ENCODE assay signal across 1 cellular context in genomic region chr6:30881392-30881986, GRCh38.
TF ChIP-seq lines count a peak whose summit lies in the region.

No MANE protein-coding gene starts in this region.

TF ChIP-seq in K562, 482 proteins besides CTCF, POLR2A, EP300 and RAD21:
- no peak for TF ChIP-seq TAF1 (IDR thresholded peaks at IDR 0.05; ENCODE audit: control insufficient read depth, extremely low read depth, insufficient read depth, low read length, severe bottlenecking)
- TF ChIP-seq TRIM24 (IDR thresholded peaks at IDR 0.05), result 0 out of 4 replicates have a peak, but pooled peaks of 1 of the 2 experiments have one; percentile 8
- peak; percentile 65; the same call in 1 of the 2 replicates for TF ChIP-seq ELF4 (CRISPR knock-in tag; IDR thresholded peaks at IDR 0.05)
- peak; percentile 20; the same call in 1 of the 2 replicates for TF ChIP-seq DPF2 (IDR thresholded peaks at IDR 0.05)
- 0 out of 2 replicates have a peak, but pooled peaks have one; percentile 36 for TF ChIP-seq NFRKB (IDR thresholded peaks at IDR 0.05; ENCODE audit: low read depth)
- TF ChIP-seq SMARCE1 (IDR thresholded peaks at IDR 0.05), result 0 out of 2 replicates have a peak, but pooled peaks have one; percentile 9
TF ChIP-seq in K562: peak in this region for 5.
